Comparison of ENCODE assay signal across 2 cellular contexts in genomic region chr18:58753976-58754375, GRCh38.
TF ChIP-seq lines count a peak whose summit lies in the region.

No MANE protein-coding gene starts in this region.

TF ChIP-seq in IMR-90, 13 proteins besides CTCF, POLR2A, EP300 and RAD21:
- no peak for TF ChIP-seq MAZ (IDR thresholded peaks at IDR 0.05; ENCODE audit: borderline replicate concordance, low read depth, low read length)
- TF ChIP-seq BHLHE40 (IDR thresholded peaks at IDR 0.05; ENCODE audit: low read depth, low read length) = no peak
- TF ChIP-seq RFX5 (IDR thresholded peaks at IDR 0.05; ENCODE audit: low read depth, low read length) = no peak
- TF ChIP-seq CHD1 (IDR thresholded peaks at IDR 0.05; ENCODE audit: low read depth, low read length) = no peak
- TF ChIP-seq MXI1 (IDR thresholded peaks at IDR 0.05; ENCODE audit: borderline replicate concordance, low read depth, low read length) = no peak
- TF ChIP-seq RCOR1 (IDR thresholded peaks at IDR 0.05; ENCODE audit: insufficient replicate concordance, low read length) = no peak
- TF ChIP-seq NFE2L2 (IDR thresholded peaks at IDR 0.05; ENCODE audit: low read depth, low read length) = no peak
- no peak for TF ChIP-seq FOS (IDR thresholded peaks at IDR 0.05; ENCODE audit: low read depth, low read length)
- TF ChIP-seq CEBPB (IDR thresholded peaks at IDR 0.05; ENCODE audit: low read depth, low read length) = no peak
- no peak for TF ChIP-seq SMC3 (IDR thresholded peaks at IDR 0.05; ENCODE audit: low read depth, low read length)
- no peak for TF ChIP-seq MAFK (IDR thresholded peaks at IDR 0.05; ENCODE audit: low read depth, low read length)
- TF ChIP-seq, protein P1, sequence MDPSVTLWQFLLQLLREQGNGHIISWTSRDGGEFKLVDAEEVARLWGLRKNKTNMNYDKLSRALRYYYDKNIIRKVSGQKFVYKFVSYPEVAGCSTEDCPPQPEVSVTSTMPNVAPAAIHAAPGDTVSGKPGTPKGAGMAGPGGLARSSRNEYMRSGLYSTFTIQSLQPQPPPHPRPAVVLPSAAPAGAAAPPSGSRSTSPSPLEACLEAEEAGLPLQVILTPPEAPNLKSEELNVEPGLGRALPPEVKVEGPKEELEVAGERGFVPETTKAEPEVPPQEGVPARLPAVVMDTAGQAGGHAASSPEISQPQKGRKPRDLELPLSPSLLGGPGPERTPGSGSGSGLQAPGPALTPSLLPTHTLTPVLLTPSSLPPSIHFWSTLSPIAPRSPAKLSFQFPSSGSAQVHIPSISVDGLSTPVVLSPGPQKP (IDR thresholded peaks at IDR 0.05; ENCODE audit: borderline replicate concordance, low read depth, low read length) = no peak
- TF ChIP-seq, protein P2, sequence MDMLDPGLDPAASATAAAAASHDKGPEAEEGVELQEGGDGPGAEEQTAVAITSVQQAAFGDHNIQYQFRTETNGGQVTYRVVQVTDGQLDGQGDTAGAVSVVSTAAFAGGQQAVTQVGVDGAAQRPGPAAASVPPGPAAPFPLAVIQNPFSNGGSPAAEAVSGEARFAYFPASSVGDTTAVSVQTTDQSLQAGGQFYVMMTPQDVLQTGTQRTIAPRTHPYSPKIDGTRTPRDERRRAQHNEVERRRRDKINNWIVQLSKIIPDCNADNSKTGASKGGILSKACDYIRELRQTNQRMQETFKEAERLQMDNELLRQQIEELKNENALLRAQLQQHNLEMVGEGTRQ (IDR thresholded peaks at IDR 0.05; ENCODE audit: low read depth, low read length) = no peak

TF ChIP-seq in SK-N-SH, 30 proteins besides CTCF, POLR2A, EP300 and RAD21:
- TF ChIP-seq MXI1 (IDR thresholded peaks at IDR 0.05; ENCODE audit: low read depth, low read length) (no peak), EZH2phosphoT487 (IDR thresholded peaks at IDR 0.05; ENCODE audit: borderline replicate concordance, low read depth) (no peak)
